In the genomic region with DNA sequence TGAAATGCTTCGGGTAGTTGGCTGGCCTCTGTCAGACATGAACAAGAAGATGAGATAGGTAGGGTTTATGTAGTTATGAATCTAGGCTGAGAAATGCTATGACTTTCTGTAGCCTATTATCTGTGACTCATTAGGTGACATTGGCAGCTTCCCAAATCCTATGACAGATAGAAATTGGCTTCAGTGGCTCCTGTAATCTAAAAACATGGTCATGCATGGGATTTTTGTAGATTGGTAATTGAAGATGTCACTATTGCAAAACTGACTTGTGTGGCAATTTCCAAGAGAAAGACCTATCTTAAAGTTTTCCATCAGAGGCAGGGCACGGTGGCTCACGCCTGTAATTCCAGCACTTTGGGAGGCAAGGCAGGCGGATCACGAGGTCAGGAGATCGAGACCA, we compare ENCODE assay signal across 27 cellular contexts. TPM values are rescaled to one million over a fixed set of nuclear protein-coding genes. Genes with fewer than 3 reads are reported as not detected.
DNase-seq lines count a peak whose midpoint lies in the region; ATAC-seq, FAIRE-seq and TF ChIP-seq lines count a peak whose summit lies in the region.
"Had no signal": no experiment of that assay in that cellular context is flagged by ENCODE, and none has a peak within 500 bp of the region (broad histone marks: within the 10 kb centered on the region; RNA-seq: fewer than 3 reads in every experiment).

No MANE protein-coding gene starts in this region.

- H3K9ac ChIP-seq in HepG2 (ENCODE audit: insufficient read depth, low read depth, low read length), result no peak overlapping the region

- H3K27ac ChIP-seq in body of pancreas (no peak overlapping the region), HepG2 (ENCODE audit: extremely low read length, insufficient read depth, low read length) (no peak overlapping the region)
- no peak overlapping the region for H3K27ac ChIP-seq in CD8-positive, alpha-beta T cell (ENCODE audit: low read depth, low read length)
- H3K27ac ChIP-seq: ovary, sigmoid colon, transverse colon had no signal

- H3K4me3 Mint-ChIP-seq in CD8-positive, alpha-beta T cell, result no peak overlapping the region
- H3K4me3 Mint-ChIP-seq: activated CD4-positive, alpha-beta memory T cell treated with anti-CD3 and anti-CD28 coated beads for 36 hours; stimulated activated naive CD8-positive, alpha-beta T cell treated with anti-CD3 and anti-CD28 coated beads, Interleukin-15, Interleukin-2, amounts not matched to agents 100 ng/mL and 50 ng/mL, for 24 hours had no signal

- no peak overlapping the region for H3K4me2 ChIP-seq in HepG2 (ENCODE audit: low read depth, low read length)

- in situ Hi-C loops in Caki2 (cut with HindIII; ENCODE audit: low pct_unique_long_range_greater_than_20kb, low sequenced_read_pairs), result no loop called here
- in situ Hi-C loops in HepG2 (cut with HindIII; ENCODE audit: extremely low pct_ligation_motif_present, low pct_unique_long_range_greater_than_20kb), result no loop called here

- H2AFZ ChIP-seq in HepG2 (ENCODE audit: low read length), result no peak overlapping the region

- FAIRE-seq in HepG2 (lab: Jason Lieb, UNC) (no peak), GM19239 (lab: Jason Lieb, UNC) (no peak)
- FAIRE-seq: D721Med had no signal

- no peak for TF ChIP-seq RAD21 in HepG2 (CRISPR knock-in tag; IDR thresholded peaks at IDR 0.05)

- TF ChIP-seq EP300 in HepG2 (IDR thresholded peaks at IDR 0.05; ENCODE audit: low read depth in 2 of 2, low read length in 2 of 2) (no peak), HepG2 (CRISPR knock-in tag; IDR thresholded peaks at IDR 0.05; ENCODE audit: borderline replicate concordance) (no peak)

- TF ChIP-seq POLR2A in body of pancreas (IDR thresholded peaks at IDR 0.05), result no peak
- no peak for TF ChIP-seq POLR2A in HepG2 (IDR thresholded peaks at IDR 0.05; ENCODE audit: insufficient read depth in 1 of 2, low read depth in 2 of 2, low read length in 2 of 2)

- H3K4me1 ChIP-seq in body of pancreas (no peaks in the 10 kb centered on the region), HepG2 (ENCODE audit: insufficient read depth, low read length) (no peaks in the 10 kb centered on the region)
- H3K4me1 ChIP-seq in CD8-positive, alpha-beta T cell (ENCODE audit: insufficient read depth, low read length), result no peaks in the 10 kb centered on the region
- H3K4me1 ChIP-seq: HAP-1, sigmoid colon, transverse colon had no signal

- H3K27me3 ChIP-seq in body of pancreas, result no peaks in the 10 kb centered on the region
- no peaks in the 10 kb centered on the region for H3K27me3 ChIP-seq in HepG2 (ENCODE audit: control insufficient read depth in 1 of 2, insufficient read depth in 2 of 2, low read length in 2 of 2)
- H3K27me3 ChIP-seq in CD8-positive, alpha-beta T cell (ENCODE audit: insufficient read depth, low read length), result no peaks in the 10 kb centered on the region
- H3K27me3 ChIP-seq: ovary, sigmoid colon, transverse colon had no signal

- no peaks in the 10 kb centered on the region for H3K9me3 Mint-ChIP-seq in CD8-positive, alpha-beta T cell
- H3K9me3 Mint-ChIP-seq: activated CD4-positive, alpha-beta memory T cell treated with anti-CD3 and anti-CD28 coated beads for 36 hours; stimulated activated naive CD8-positive, alpha-beta T cell treated with anti-CD3 and anti-CD28 coated beads, Interleukin-15, Interleukin-2, amounts not matched to agents 100 ng/mL and 50 ng/mL, for 24 hours had no signal

- no peaks in the 10 kb centered on the region for H3K79me2 ChIP-seq in HepG2 (ENCODE audit: insufficient read depth, low read length)

- DNase-seq in Caki2 (ENCODE audit: low read depth) (peak; percentile 33), LHCN-M2 (ENCODE audit: low read depth) (peak; percentile 14), body of pancreas (peak in 1 of 4 donors; percentile 8), HepG2 (ENCODE audit: low spot score) (peak; percentile 12), GM19239 (ENCODE audit: insufficient read length, low spot score) (no peak)
- DNase-seq in CD8-positive, alpha-beta T cell, result no peak
- DNase-seq: activated CD4-positive, alpha-beta memory T cell treated with anti-CD3 and anti-CD28 coated beads for 36 hours; activated naive CD4-positive, alpha-beta T cell; AML-193; amygdala; effector CD4-positive, alpha-beta T cell; GDM1; islet precursor cell; NCI-H1930; NCI-H510A; ovary; SHP77 treated with DMSO at 0.1 percent for 48 hours; sigmoid colon; stimulated activated CD4-positive, alpha-beta T cell treated with anti-CD3 and anti-CD28 coated beads, Interleukin-1b, Interleukin-23, amount 100 ng/mL, for 48 hours; transverse colon had no signal

- no peaks in the 10 kb centered on the region for H3K4me1 Mint-ChIP-seq in CD8-positive, alpha-beta T cell (ENCODE audit: low read depth)

- CTCF ChIA-PET in HepG2 (lab: Yijun Ruan, JAX; ENCODE audit: low intra/inter-chr PET ratio, low total read pairs), result no interaction called here
- CTCF ChIA-PET in CD8-positive, alpha-beta T cell (lab: Charles Lee), result no interaction called here

- no peak for TF ChIP-seq CTCF in body of pancreas (IDR thresholded peaks at IDR 0.05)
- no peak for TF ChIP-seq CTCF in HepG2 (CRISPR knock-in tag; IDR thresholded peaks at IDR 0.05)
- no peak for TF ChIP-seq CTCF in CD8-positive, alpha-beta T cell (IDR thresholded peaks at IDR 0.05)

- intact Hi-C loops in body of pancreas (cut with DNase I), result no loop called here
- intact Hi-C loops in HepG2 (cut with micrococcal nuclease; ENCODE audit: unreplicated experiment), result no loop called here
- intact Hi-C loops in CD8-positive, alpha-beta T cell (cut with DNase I, micrococcal nuclease), result no loop called here

- 87 to 96% methylated on average over 6 of the region's 6 CpGs for WGBS in body of pancreas, 2 donors
- WGBS in HepG2 (ENCODE audit: low lambda C conversion rate), result 83% methylated on average over 6 of the region's 6 CpGs

- no peak overlapping the region for H3K4me3 ChIP-seq in body of pancreas
- no peak overlapping the region for H3K4me3 ChIP-seq in HepG2 (replicated peaks in 1 of 3; ENCODE audit: insufficient read depth in 1 of 3, low read depth in 2 of 3, low read length in 3 of 3)
- H3K4me3 ChIP-seq in CD8-positive, alpha-beta T cell (ENCODE audit: low read depth, low read length), result no peak overlapping the region
- H3K4me3 ChIP-seq: HAP-1, lung, ovary, sigmoid colon, transverse colon had no signal

- peaks cover 0 to 32% of the 10 kb centered on the region in 2 donors for H3K36me3 ChIP-seq in body of pancreas (replicated peaks in 1 of 2; ENCODE audit: insufficient read depth in 1 of 2, low read depth in 2 of 2)
- peaks cover 13 to 65% of the 10 kb centered on the region in 2 experiments for H3K36me3 ChIP-seq in HepG2 (replicated peaks in 1 of 2; ENCODE audit: control insufficient read depth in 1 of 2, insufficient read depth in 2 of 2, low read length in 2 of 2)
- no peaks in the 10 kb centered on the region for H3K36me3 ChIP-seq in CD8-positive, alpha-beta T cell (ENCODE audit: insufficient read depth, low read length)
- H3K36me3 ChIP-seq: ovary had no signal

- POLR2A ChIA-PET in HepG2 (lab: Yijun Ruan, JAX), result no interaction called here
- POLR2A ChIA-PET in CD8-positive, alpha-beta T cell (lab: Charles Lee), result no interaction called here

- H3K36me3 Mint-ChIP-seq in CD8-positive, alpha-beta T cell, result peaks cover 35% of the 10 kb centered on the region

- no peak overlapping the region for H3K27ac Mint-ChIP-seq in CD8-positive, alpha-beta T cell
- H3K27ac Mint-ChIP-seq: activated CD4-positive, alpha-beta memory T cell treated with anti-CD3 and anti-CD28 coated beads for 36 hours; stimulated activated naive CD8-positive, alpha-beta T cell treated with anti-CD3 and anti-CD28 coated beads, Interleukin-15, Interleukin-2, amounts not matched to agents 100 ng/mL and 50 ng/mL, for 24 hours had no signal

- no TSS peak for BruUV-seq in HepG2 (replicated peaks; lab: Mats Ljungman, UMichigan)

- ATAC-seq in body of pancreas, result peak; percentile 47
- ATAC-seq in HepG2, result no peak
- no peak for ATAC-seq in GM18907 (IDR thresholded peaks at IDR 0.05; ENCODE audit: unreplicated experiment)
- no peak for ATAC-seq in HG02588 (IDR thresholded peaks at IDR 0.05; ENCODE audit: unreplicated experiment)
- no peak for ATAC-seq in CD8-positive, alpha-beta T cell

- H4K20me1 ChIP-seq in HepG2 (ENCODE audit: insufficient read depth, low read length), result no peaks in the 10 kb centered on the region

- no peaks in the 10 kb centered on the region for H3K27me3 Mint-ChIP-seq in CD8-positive, alpha-beta T cell (ENCODE audit: low read depth)
- H3K27me3 Mint-ChIP-seq: activated CD4-positive, alpha-beta memory T cell treated with anti-CD3 and anti-CD28 coated beads for 36 hours; stimulated activated naive CD8-positive, alpha-beta T cell treated with anti-CD3 and anti-CD28 coated beads, Interleukin-15, Interleukin-2, amounts not matched to agents 100 ng/mL and 50 ng/mL, for 24 hours had no signal

- H3K9me3 ChIP-seq in body of pancreas, result no peaks in the 10 kb centered on the region
- H3K9me3 ChIP-seq in HepG2 (ENCODE audit: low read length), result no peaks in the 10 kb centered on the region
- H3K9me3 ChIP-seq in CD8-positive, alpha-beta T cell (ENCODE audit: low read length), result no peaks in the 10 kb centered on the region
- H3K9me3 ChIP-seq: HAP-1, ovary, sigmoid colon, transverse colon had no signal

RNA-seq across cellular contexts. Expression of gene GRIK4, which starts 29.4 kb away (rescaled TPM):
- total RNA-seq in Caki2 (2014; rRNA removed; shearing (Covaris generic); ENCODE audit: low replicate concordance), result not detected in 2 replicates
- total RNA-seq in LHCN-M2 (2014; rRNA removed) (0.06 and 0.13 TPM in 2 replicates), body of pancreas (not detected), HepG2 (2016; rRNA removed; fragmentation: Illumina TruSeq; extraction: Trizol) (0.04 TPM in 1 of 2 replicates, not detected in the other)
- 0.09 TPM for polyA plus RNA-seq in LHCN-M2 (2012)
- not detected in 2 replicates for total RNA-seq in HepG2 (2016; cell fraction: cytosol; rRNA removed; fragmentation: Illumina TruSeq; extraction: Trizol; ENCODE audit: low read depth)
- total RNA-seq in HepG2 (2016; cell fraction: insoluble cytoplasmic fraction; rRNA removed; fragmentation: Illumina TruSeq; extraction: Trizol), result not detected in 2 replicates
- 0.19 and 0.24 TPM in 2 replicates for total RNA-seq in HepG2 (2016; cell fraction: membrane; rRNA removed; fragmentation: Illumina TruSeq; extraction: Trizol)
- 0.12 TPM in 1 of 2 replicates, not detected in the other for total RNA-seq in HepG2 (2016; cell fraction: nucleus; rRNA removed; fragmentation: Illumina TruSeq; extraction: Trizol)
- polyA plus RNA-seq in HepG2 (2011; rRNA removed), result 0.01 and 0.07 TPM in 2 replicates
- 0.03 TPM in 1 of 2 replicates, not detected in the other for polyA plus RNA-seq in HepG2 (2011; cell fraction: cytosol; rRNA removed)
- polyA plus RNA-seq in HepG2 (2011; cell fraction: nucleus; rRNA removed), result 0.09 TPM in 1 of 2 replicates, not detected in the other
- polyA plus RNA-seq in HepG2 (2012), result 0.04 and 0.05 TPM in 2 replicates
- polyA plus RNA-seq in HepG2 (2016; cell fraction: cytosol; fragmentation: Illumina TruSeq; extraction: Trizol; ENCODE audit: low read depth), result 0.02 TPM in 1 of 2 replicates, not detected in the other
- polyA plus RNA-seq in HepG2 (2016; cell fraction: insoluble cytoplasmic fraction; fragmentation: Illumina TruSeq; extraction: Trizol; ENCODE audit: low read depth), result not detected in 2 replicates
- polyA plus RNA-seq in HepG2 (2016; cell fraction: membrane; fragmentation: Illumina TruSeq; extraction: Trizol; ENCODE audit: low read depth), result 0.10 TPM in 1 of 2 replicates, not detected in the other
- polyA plus RNA-seq in HepG2 (2016; cell fraction: nucleus; fragmentation: Illumina TruSeq; extraction: Trizol; ENCODE audit: insufficient read depth, low read depth), result not detected in 2 replicates
- polyA minus RNA-seq in HepG2 (2011; rRNA and poly(A)+ RNA removed; ENCODE audit: low replicate concordance), result 0.64 TPM in 1 of 2 replicates, not detected in the other
- not detected in 2 replicates for polyA minus RNA-seq in HepG2 (2011; cell fraction: cytosol; rRNA and poly(A)+ RNA removed)
- polyA minus RNA-seq in HepG2 (2011; cell fraction: nucleus; rRNA and poly(A)+ RNA removed), result not detected in 2 replicates
- not detected for total RNA-seq in CD8-positive, alpha-beta T cell
- total RNA-seq: activated CD4-positive, alpha-beta memory T cell treated with anti-CD3 and anti-CD28 coated beads for 36 hours; T-helper 1 cell treated with Interleukin-12 subunit alpha and Interleukin-12 subunit beta and Interleukin-4 antibody, amounts not matched to agents 30 ng/mL and 1 ng/mL, for 36 hours had no signal

Comparison
In these comparisons a context has a peak if more than half of its experiments do, and no peak if none do; other contexts are left out.
1. DNase-seq: peak in Caki2 (single experiment), LHCN-M2 (single experiment) and HepG2 (single experiment); none in GM19239 (single experiment) and CD8-positive, alpha-beta T cell (0 of 7).